12 cellular contexts compared by ENCODE assay signal in the genomic region with DNA sequence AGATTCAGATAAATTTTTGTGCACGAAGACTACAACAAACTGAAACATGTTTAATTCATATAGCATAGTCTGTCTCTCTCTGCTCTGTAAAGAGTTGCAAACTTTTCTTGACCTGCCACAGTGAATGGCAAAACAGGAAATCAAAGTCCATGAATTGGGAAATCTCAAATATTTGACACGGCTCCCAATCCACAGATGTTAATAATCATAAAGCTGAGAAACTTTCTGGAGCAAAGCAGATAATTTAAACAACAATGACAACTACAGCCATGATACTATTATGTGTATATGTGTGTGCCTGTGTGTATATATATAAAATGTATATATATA. TPM values are rescaled to one million over a fixed set of nuclear protein-coding genes. Genes with fewer than 3 reads are reported as not detected.
DNase-seq lines count a peak whose midpoint lies in the region; ATAC-seq and TF ChIP-seq lines count a peak whose summit lies in the region.
"Had no signal": no experiment of that assay in that cellular context is flagged by ENCODE, and none has a peak within 500 bp of the region (broad histone marks: within the 10 kb centered on the region; RNA-seq: fewer than 3 reads in every experiment).

No MANE protein-coding gene starts in this region.

- H2BK15ac ChIP-seq in mesenchymal stem cell (ENCODE audit: low read depth, poor library complexity, severe bottlenecking) = no peak overlapping the region

- H3K9ac ChIP-seq in mesenchymal stem cell (ENCODE audit: low read length) = peak overlapping the region; percentile 97
- no peak overlapping the region for H3K9ac ChIP-seq in Karpas-422 (ENCODE audit: low read length)
- H3K9ac ChIP-seq: parathyroid adenoma had no signal

- TF ChIP-seq CTCF in RWPE2 (IDR thresholded peaks at IDR 0.05; ENCODE audit: poor library complexity, severe bottlenecking) (no peak), esophagus squamous epithelium (IDR thresholded peaks at IDR 0.05) (no peak)

- no peak overlapping the region for H3K4me2 ChIP-seq in mesenchymal stem cell (ENCODE audit: low read length, poor library complexity, severe bottlenecking)
- H3K4me2 ChIP-seq in Karpas-422 (ENCODE audit: low read depth, low read length, poor library complexity, severe bottlenecking) = no peak overlapping the region

- H2BK12ac ChIP-seq in mesenchymal stem cell (ENCODE audit: low read length in 2 of 2) = no peak overlapping the region

- H3K27me3 Mint-ChIP-seq in stimulated activated naive CD8-positive, alpha-beta T cell treated with anti-CD3 and anti-CD28 coated beads, Interleukin-15, amount 100 ng/mL, for 72 hours = peaks cover 7% of the 10 kb centered on the region
- H3K27me3 Mint-ChIP-seq: type B pancreatic cell had no signal

- H3K4ac ChIP-seq in mesenchymal stem cell (ENCODE audit: low read depth in 1 of 2, low read length in 2 of 2) = no peak overlapping the region

- no peaks in the 10 kb centered on the region for H3K9me3 ChIP-seq in RWPE2 (ENCODE audit: severe bottlenecking)
- H3K9me3 ChIP-seq in esophagus squamous epithelium = no peaks in the 10 kb centered on the region
- H3K9me3 ChIP-seq in mesenchymal stem cell (ENCODE audit: control insufficient read depth, low read length) = peaks cover 2% of the 10 kb centered on the region
- no peaks in the 10 kb centered on the region for H3K9me3 ChIP-seq in Karpas-422 (ENCODE audit: low read length)

- no peaks in the 10 kb centered on the region for H3K36me3 ChIP-seq in RWPE2 (ENCODE audit: low read depth)
- H3K36me3 ChIP-seq in esophagus squamous epithelium = peaks cover 0 to 7% (median 0%) of the 10 kb centered on the region in 3 donors
- peaks cover 0 to 13% of the 10 kb centered on the region in 2 experiments for H3K36me3 ChIP-seq in mesenchymal stem cell (ENCODE audit: control insufficient read depth in 1 of 2, insufficient read depth in 2 of 2, low read depth in 1 of 2, low read length in 2 of 2)
- no peaks in the 10 kb centered on the region for H3K36me3 ChIP-seq in urinary bladder (ENCODE audit: insufficient read depth)
- no peaks in the 10 kb centered on the region for H3K36me3 ChIP-seq in Karpas-422 (ENCODE audit: insufficient read depth, low read length)

- H3K23ac ChIP-seq in mesenchymal stem cell (ENCODE audit: low read length in 2 of 2) = no peak overlapping the region

- H3K4me1 ChIP-seq in RWPE2 (ENCODE audit: insufficient read depth, poor library complexity, severe bottlenecking) (peaks cover 16% of the 10 kb centered on the region), esophagus squamous epithelium (peaks cover 0 to 12% (median 5%) of the 10 kb centered on the region in 3 donors), mesenchymal stem cell (ENCODE audit: control insufficient read depth, insufficient read depth, low read depth, low read length) (no peaks in the 10 kb centered on the region), urinary bladder (ENCODE audit: insufficient read depth) (no peaks in the 10 kb centered on the region), Karpas-422 (ENCODE audit: low read length) (no peaks in the 10 kb centered on the region)
- H3K4me1 ChIP-seq: parathyroid adenoma had no signal

- no peak overlapping the region for H2AK5ac ChIP-seq in mesenchymal stem cell (ENCODE audit: low read length, severe bottlenecking)

- H2BK5ac ChIP-seq in mesenchymal stem cell (ENCODE audit: low read depth, low read length, poor library complexity, severe bottlenecking) = no peak overlapping the region

- DNase-seq in RWPE2 (ENCODE audit: low spot score) = no peak
- DNase-seq in esophagus squamous epithelium (lab: John Stamatoyannopoulos, UW) = no peak
- DNase-seq in mesenchymal stem cell = no peak
- no peak for DNase-seq in Karpas-422
- no peak for DNase-seq in NCI-H1092 (lab: John Stamatoyannopoulos, UW)
- no peak for DNase-seq in stimulated activated naive CD8-positive, alpha-beta T cell treated with anti-CD3 and anti-CD28 coated beads, Interleukin-15, amount 100 ng/mL, for 72 hours
- DNase-seq: activated naive CD4-positive, alpha-beta T cell treated with anti-CD3 and anti-CD28 coated beads, Interleukin-2, amount 50 U/mL, for 16 hours; NCI-H187 had no signal

- intact Hi-C loops in esophagus squamous epithelium (cut with DNase I) = no loop called here

- no peaks in the 10 kb centered on the region for H3K9me3 Mint-ChIP-seq in stimulated activated naive CD8-positive, alpha-beta T cell treated with anti-CD3 and anti-CD28 coated beads, Interleukin-15, amount 100 ng/mL, for 72 hours
- H3K9me3 Mint-ChIP-seq: type B pancreatic cell had no signal

- no peak for TF ChIP-seq POLR2A in esophagus squamous epithelium (IDR thresholded peaks at IDR 0.05)

- H2BK120ac ChIP-seq in mesenchymal stem cell (ENCODE audit: low read depth, low read length) = no peak overlapping the region

- H3K18ac ChIP-seq in mesenchymal stem cell (ENCODE audit: low read depth in 1 of 2, low read length in 2 of 2) = no peak overlapping the region

- H3K79me1 ChIP-seq in mesenchymal stem cell (replicated peaks; ENCODE audit: low read length, poor library complexity, severe bottlenecking) = no peaks in the 10 kb centered on the region

- ATAC-seq in RWPE2 (ENCODE audit: low read depth) (peak; percentile 50; the same call in 1 of the 3 replicates), HG02642 (IDR thresholded peaks at IDR 0.05; ENCODE audit: poor library complexity, unreplicated experiment) (no peak)
- ATAC-seq in stimulated activated naive CD8-positive, alpha-beta T cell treated with anti-CD3 and anti-CD28 coated beads, Interleukin-15, amount 100 ng/mL, for 72 hours = no peak

- WGBS in esophagus squamous epithelium, 2 donors = 19 to 25% methylated on average over 2 of the region's 2 CpGs
- WGBS in mesenchymal stem cell = 95% methylated on average over 1 of the region's 2 CpGs
- 24% methylated on average over 2 of the region's 2 CpGs for WGBS in urinary bladder

- no peak overlapping the region for H4K91ac ChIP-seq in mesenchymal stem cell (ENCODE audit: low read length)

- H2AFZ ChIP-seq in mesenchymal stem cell (ENCODE audit: low read depth, low read length) (no peak overlapping the region), Karpas-422 (ENCODE audit: low read length) (no peak overlapping the region)
- H2AFZ ChIP-seq: parathyroid adenoma had no signal

- no peak overlapping the region for H3K27ac Mint-ChIP-seq in stimulated activated naive CD8-positive, alpha-beta T cell treated with anti-CD3 and anti-CD28 coated beads, Interleukin-15, amount 100 ng/mL, for 72 hours
- H3K27ac Mint-ChIP-seq: type B pancreatic cell had no signal

- H4K20me1 ChIP-seq in Karpas-422 (ENCODE audit: insufficient read depth, low read depth, low read length) = no peaks in the 10 kb centered on the region

- H3K27me3 ChIP-seq in RWPE2 (ENCODE audit: insufficient read depth, poor library complexity, severe bottlenecking) (no peaks in the 10 kb centered on the region), esophagus squamous epithelium (no peaks in the 10 kb centered on the region), mesenchymal stem cell (ENCODE audit: control insufficient read depth in 1 of 2, insufficient read depth in 1 of 2, low read length in 2 of 2) (no peaks in the 10 kb centered on the region), Karpas-422 (ENCODE audit: low read length) (no peaks in the 10 kb centered on the region)

- H3K4me3 ChIP-seq in RWPE2 (ENCODE audit: severe bottlenecking) (no peak overlapping the region), esophagus squamous epithelium (peak overlapping the region in 2 of 4 donors; percentile 36 to 58), mesenchymal stem cell (ENCODE audit: insufficient read depth in 1 of 2, low read depth in 1 of 2, low read length in 2 of 2) (peak overlapping the region in 1 of 2 experiments; percentile 86), urinary bladder (ENCODE audit: low read depth, low read length) (peak overlapping the region; percentile 18), Karpas-422 (ENCODE audit: low read length) (no peak overlapping the region)

- H3K4me3 Mint-ChIP-seq in stimulated activated naive CD8-positive, alpha-beta T cell treated with anti-CD3 and anti-CD28 coated beads, Interleukin-15, amount 100 ng/mL, for 72 hours = no peak overlapping the region
- H3K4me3 Mint-ChIP-seq: type B pancreatic cell had no signal

- no peaks in the 10 kb centered on the region for H3K79me2 ChIP-seq in Karpas-422 (ENCODE audit: low read length)
- H3K79me2 ChIP-seq: parathyroid adenoma had no signal

- H3K4me1 Mint-ChIP-seq in stimulated activated naive CD8-positive, alpha-beta T cell treated with anti-CD3 and anti-CD28 coated beads, Interleukin-15, amount 100 ng/mL, for 72 hours = no peaks in the 10 kb centered on the region

- no peak overlapping the region for H4K8ac ChIP-seq in mesenchymal stem cell (ENCODE audit: low read length)

- no peak overlapping the region for H3K14ac ChIP-seq in mesenchymal stem cell (ENCODE audit: low read length in 2 of 2)

- no peak overlapping the region for H3K27ac ChIP-seq in RWPE2 (ENCODE audit: poor library complexity, severe bottlenecking)
- peak overlapping the region in 3 of 4 donors; percentile 52 to 69 (median 63) for H3K27ac ChIP-seq in esophagus squamous epithelium
- H3K27ac ChIP-seq in mesenchymal stem cell (ENCODE audit: low read length, poor library complexity, severe bottlenecking) = no peak overlapping the region
- H3K27ac ChIP-seq in urinary bladder (ENCODE audit: low read depth) = no peak overlapping the region
- no peak overlapping the region for H3K27ac ChIP-seq in Karpas-422 (ENCODE audit: low read length)
- H3K27ac ChIP-seq: parathyroid adenoma had no signal

- no peaks in the 10 kb centered on the region for H3K9me2 ChIP-seq in Karpas-422 (replicated peaks; ENCODE audit: insufficient read depth, low read length)

RNA-seq across cellular contexts. Expression of gene ABCA6, which starts 0.7 kb away (rescaled TPM):
- total RNA-seq in esophagus squamous epithelium (10 to 100 TPM in 2 of 4 donors, 1 to 10 TPM in 2; 4.2 to 52.1 (median 8.9) TPM), urinary bladder (74.6 TPM)
- 0.07 TPM for polyA plus RNA-seq in mesenchymal stem cell (2013, experiment 1 of 2)
- polyA plus RNA-seq in mesenchymal stem cell (2013, experiment 2 of 2) = 0.11 TPM
- 35.9 TPM for polyA plus RNA-seq in urinary bladder
- total RNA-seq in Karpas-422 (2014; rRNA removed; shearing (Covaris generic); ENCODE audit: low replicate concordance) = not detected in 2 replicates

Comparison
In these comparisons a context has a peak if more than half of its experiments do, and no peak if none do; other contexts are left out.
1. H3K27ac ChIP-seq: peak in esophagus squamous epithelium (3 of 4); none in RWPE2 (single experiment), mesenchymal stem cell (single experiment), urinary bladder (single experiment) and Karpas-422 (single experiment).